ENCODE assay signal across 9 cellular contexts in the genomic region with DNA sequence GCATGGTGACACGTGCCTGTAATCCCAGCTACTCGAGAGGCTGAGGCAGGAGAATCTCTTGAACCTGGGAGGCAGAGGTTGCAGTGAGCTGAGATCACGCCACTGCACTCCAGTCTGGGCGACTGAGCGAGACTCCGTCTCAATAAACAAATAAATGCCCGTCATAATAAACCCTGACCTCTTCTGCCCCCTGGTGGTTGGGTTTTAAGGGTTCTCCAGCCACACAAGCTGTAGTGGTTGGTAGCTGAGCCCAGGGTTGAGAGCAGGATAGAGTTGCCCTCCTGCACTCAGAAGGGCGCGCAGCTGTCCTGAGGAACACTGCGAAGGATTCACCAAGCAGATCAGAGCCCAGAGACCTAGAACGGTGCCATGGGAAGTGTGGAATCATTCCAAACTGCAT. TPM values are rescaled to one million over a fixed set of nuclear protein-coding genes. Genes with fewer than 3 reads are reported as not detected.
DNase-seq lines count a peak whose midpoint lies in the region; TF ChIP-seq lines count a peak whose summit lies in the region.
"Not testable (repeated sequence)": the region's sequence is repeated elsewhere in the genome, so short reads cannot be mapped to it uniquely, and the experiment has no call there.
"Had no signal": no experiment of that assay in that cellular context is flagged by ENCODE, and none has a peak within 500 bp of the region (broad histone marks: within the 10 kb centered on the region; RNA-seq: fewer than 3 reads in every experiment).

No MANE protein-coding gene starts in this region.

- not testable (repeated sequence) for H3K9me3 ChIP-seq in cardiac muscle cell (ENCODE audit: low read depth); trophoblast cell (ENCODE audit: insufficient read depth, low read depth, low read length)

- not testable (repeated sequence) for H3K36me3 ChIP-seq in cardiac muscle cell; trophoblast cell (ENCODE audit: control insufficient read depth in 1 of 2, insufficient read depth in 2 of 2, low read length in 2 of 2)

- not testable (repeated sequence) for H2BK5ac ChIP-seq in trophoblast cell (ENCODE audit: low read depth, low read length, poor library complexity)

- not testable (repeated sequence) for H4K91ac ChIP-seq in trophoblast cell (ENCODE audit: low read depth, low read length)

- H2BK120ac ChIP-seq in trophoblast cell (ENCODE audit: insufficient read depth, low read length, poor library complexity), result not testable (repeated sequence)

- not testable (repeated sequence) for H3K4me3 ChIP-seq in cardiac muscle cell; trophoblast cell (ENCODE audit: low read depth, low read length)

- not testable (repeated sequence) for H3K18ac ChIP-seq in trophoblast cell (ENCODE audit: low read length)

- not testable (repeated sequence) for H3K4me1 ChIP-seq in cardiac muscle cell (ENCODE audit: low read depth); trophoblast cell (ENCODE audit: control insufficient read depth in 1 of 2, insufficient read depth in 2 of 2, low read length in 2 of 2)

- not testable (repeated sequence) for H3K27me3 ChIP-seq in cardiac muscle cell; trophoblast cell (ENCODE audit: insufficient read depth, low read length)

- DNase-seq in ELF-1 (ENCODE audit: low read depth, low spot score) (peak; percentile 71), KBM-7 (peak; percentile 70), NCI-H82 (lab: John Stamatoyannopoulos, UW) (peak; percentile 85), T-helper 9 cell (peak; percentile 4), astrocyte of the hippocampus (ENCODE audit: low read depth, low spot score) (peak; percentile 20), cardiac muscle cell (ENCODE audit: low read depth in 1 of 2, low spot score in 1 of 2) (peak in 1 of 2 donors; percentile 5), trophoblast cell (peak in 1 of 2 donors; percentile 67)

- not testable (repeated sequence) for H3K4me2 ChIP-seq in trophoblast cell (ENCODE audit: low read length)

- H4K8ac ChIP-seq in trophoblast cell (ENCODE audit: low read depth, low read length), result not testable (repeated sequence)

- H2AK5ac ChIP-seq in trophoblast cell (ENCODE audit: low read length), result not testable (repeated sequence)

- in situ Hi-C loops in KBM-7 (cut with MboI; ENCODE audit: low pct_unique_long_range_greater_than_20kb, low sequenced_read_pairs), result not testable (repeated sequence)

- H3K79me2 ChIP-seq in trophoblast cell (ENCODE audit: control insufficient read depth, insufficient read depth, low read length, poor library complexity), result not testable (repeated sequence)

- TF ChIP-seq CTCF in cardiac muscle cell (IDR thresholded peaks at IDR 0.05; ENCODE audit: low read depth, low read length), result peak; percentile 25

- not testable (repeated sequence) for H3K23ac ChIP-seq in trophoblast cell (ENCODE audit: low read length)

- not testable (repeated sequence) for H2AFZ ChIP-seq in trophoblast cell (ENCODE audit: insufficient read depth, low read length, poor library complexity)

- WGBS in trophoblast cell (ENCODE audit: extremely low coverage, insufficient coverage, insufficient read length), result no CpG with 5 or more reads among the region's 11 CpGs

- not testable (repeated sequence) for H3K4ac ChIP-seq in trophoblast cell (ENCODE audit: low read depth, low read length)

- not testable (repeated sequence) for H3K14ac ChIP-seq in trophoblast cell (ENCODE audit: low read length)

- H3K79me1 ChIP-seq in trophoblast cell (ENCODE audit: low read length), result not testable (repeated sequence)

- not testable (repeated sequence) for H3K27ac ChIP-seq in cardiac muscle cell; trophoblast cell (ENCODE audit: low read depth, low read length)

- H3K9ac ChIP-seq in trophoblast cell (ENCODE audit: low read length), result peak overlapping the region; percentile 71

- H4K12ac ChIP-seq in trophoblast cell (ENCODE audit: low read depth, low read length), result not testable (repeated sequence)

- H2BK12ac ChIP-seq in trophoblast cell (ENCODE audit: low read length), result not testable (repeated sequence)

RNA-seq across cellular contexts. Expression of a gene that starts 9.8 kb away (rescaled TPM):
- not detected in 2 replicates for total RNA-seq in cardiac muscle cell
- polyA plus RNA-seq in cardiac muscle cell, result not detected in 2 replicates
- polyA plus RNA-seq in trophoblast cell (2013), result 0.04 TPM in 2 replicates
- total RNA-seq: colonic mucosa, ureter had no signal
